ENCODE assay signal across 9 cellular contexts in the genomic region with DNA sequence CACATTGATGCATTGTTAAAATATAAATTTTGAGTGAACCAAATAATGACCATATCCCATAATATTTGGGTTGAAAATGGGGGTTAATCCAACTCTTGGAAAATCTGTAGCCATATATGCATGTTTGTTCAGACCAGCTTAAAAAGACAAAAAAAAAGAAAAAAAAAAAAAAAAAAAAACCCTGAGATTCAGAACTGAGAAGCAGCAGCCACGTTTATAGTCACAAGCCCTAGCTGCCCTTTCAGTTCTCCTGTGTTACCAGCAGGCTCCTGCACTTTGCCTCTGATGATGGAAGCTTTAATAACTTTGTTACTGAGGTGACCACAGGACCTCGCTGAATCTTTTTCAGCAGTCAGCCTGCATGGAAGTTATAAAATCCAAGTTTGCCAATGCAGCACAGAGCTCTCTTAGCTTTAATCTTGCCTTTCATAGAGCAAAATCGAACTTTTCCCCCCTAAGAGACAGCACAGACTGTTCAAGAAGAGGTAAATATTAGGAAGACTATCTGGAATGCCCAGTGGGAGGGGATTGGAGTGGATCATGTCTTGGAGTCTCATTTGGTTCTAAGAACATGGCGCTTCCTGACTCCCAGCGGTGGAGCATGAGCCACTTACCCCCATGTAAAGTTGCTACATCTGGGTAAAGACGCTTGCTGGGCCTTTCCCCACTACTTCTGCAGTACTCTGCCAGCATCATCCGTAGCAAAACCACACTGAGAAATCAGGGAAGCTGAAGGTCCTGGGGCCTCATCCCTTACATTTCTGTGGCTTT. TPM values are rescaled to one million over a fixed set of nuclear protein-coding genes. Genes with fewer than 3 reads are reported as not detected.
DNase-seq lines count a peak whose midpoint lies in the region; ATAC-seq lines count a peak whose summit lies in the region.
"Had no signal": no experiment of that assay in that cellular context is flagged by ENCODE, and none has a peak within 500 bp of the region (broad histone marks: within the 10 kb centered on the region; RNA-seq: fewer than 3 reads in every experiment).

No MANE protein-coding gene starts in this region.

- no peaks in the 10 kb centered on the region for H3K9me3 ChIP-seq in effector memory CD4-positive, alpha-beta T cell (ENCODE audit: control insufficient read depth, low read length)

- peak overlapping the region in 3 of 5 donors; percentile 17 to 64 (median 48) for H3K4me3 Mint-ChIP-seq in immature natural killer cell

- H3K27me3 ChIP-seq in effector memory CD4-positive, alpha-beta T cell (replicated peaks; ENCODE audit: control insufficient read depth, insufficient read depth, low read length, poor library complexity, severe bottlenecking): no peaks in the 10 kb centered on the region

- no peaks in the 10 kb centered on the region for H3K9me3 Mint-ChIP-seq in immature natural killer cell

- H3K4me1 ChIP-seq in effector memory CD4-positive, alpha-beta T cell (ENCODE audit: control insufficient read depth, insufficient read depth, low read length, poor library complexity, severe bottlenecking): peaks cover 11% of the 10 kb centered on the region

- H3K27ac Mint-ChIP-seq in immature natural killer cell: peak overlapping the region; percentile 73 to 86 (median 83)

- no peak overlapping the region for H3K27ac ChIP-seq in effector memory CD4-positive, alpha-beta T cell (ENCODE audit: insufficient read depth, low read length, poor library complexity, severe bottlenecking)

- H3K27me3 Mint-ChIP-seq in immature natural killer cell (ENCODE audit: low read depth in 3 of 3): peaks cover 3 to 18% (median 14%) of the 10 kb centered on the region in 3 donors

- DNase-seq in GM04504 (ENCODE audit: low read depth) (peak; percentile 79), immature natural killer cell (no peak), CD1c-positive myeloid dendritic cell (ENCODE audit: extremely low spot score) (no peak), posterior vena cava (ENCODE audit: low spot score) (no peak)
- DNase-seq in effector memory CD4-positive, alpha-beta T cell: no peak
- DNase-seq: MM.1S had no signal

- H3K36me3 ChIP-seq in effector memory CD4-positive, alpha-beta T cell (ENCODE audit: control insufficient read depth, insufficient read depth, low read length): peaks cover 3% of the 10 kb centered on the region

- H3K4me3 ChIP-seq in effector memory CD4-positive, alpha-beta T cell (ENCODE audit: insufficient read depth, low read depth, low read length, poor library complexity, severe bottlenecking): no peak overlapping the region

- peaks cover 5 to 30% (median 10%) of the 10 kb centered on the region in 3 donors for H3K36me3 Mint-ChIP-seq in immature natural killer cell

- H3K4me1 Mint-ChIP-seq in immature natural killer cell: peaks cover 87 to 95% of the 10 kb centered on the region in 2 donors

- peak; percentile 74 for ATAC-seq in GM21367 (IDR thresholded peaks at IDR 0.05; ENCODE audit: unreplicated experiment)
- ATAC-seq in HG03432 (IDR thresholded peaks at IDR 0.05; ENCODE audit: unreplicated experiment): peak; percentile 66
- ATAC-seq in HG03460 (IDR thresholded peaks at IDR 0.05; ENCODE audit: unreplicated experiment): no peak

- intact Hi-C loops in posterior vena cava (cut with DNase I): no loop called here

RNA-seq across cellular contexts. Expression of gene GNG2, which starts 20.6 kb away (rescaled TPM):
- polyA plus RNA-seq in immature natural killer cell: 100 to 1,000 TPM; 391 to 466 (median 462) TPM
- 10 to 100 TPM; 14.5 to 29.5 TPM for total RNA-seq in posterior vena cava
